In the genomic region with DNA sequence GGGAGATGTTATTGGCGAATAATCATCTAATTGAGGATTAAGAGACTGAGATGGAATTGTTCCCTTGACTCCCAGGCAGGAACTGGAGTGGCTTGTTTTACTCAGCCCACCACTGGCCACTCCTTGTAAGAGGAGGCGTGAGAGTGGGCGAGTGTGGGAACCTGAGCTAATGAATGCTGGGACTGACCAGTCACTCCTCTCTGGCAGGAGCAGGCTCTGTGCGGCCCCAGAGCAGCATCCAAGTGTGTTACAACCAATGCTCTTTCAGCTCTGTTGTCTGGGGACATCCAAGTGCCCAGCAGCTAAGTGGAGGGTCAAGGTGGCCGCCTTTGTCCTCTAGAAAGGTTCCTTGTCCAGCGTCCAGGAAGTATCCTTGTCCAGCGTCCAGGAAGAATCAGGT, we compare ENCODE assay signal across 33 cellular contexts.
"Had no signal": no experiment of that assay in that cellular context is flagged by ENCODE, and none has a peak within 500 bp of the region (broad histone marks: within the 10 kb centered on the region; RNA-seq: fewer than 3 reads in every experiment).

No MANE protein-coding gene starts in this region.

- H3K36me3 ChIP-seq: MG63, Peyer's patch, SJSA1 had no signal

- H3K9me3 ChIP-seq: MG63, Peyer's patch, SJSA1, SK-N-SH had no signal

- H3K4me3 ChIP-seq: MG63, Peyer's patch, SJSA1 had no signal

- H3K4me2 ChIP-seq: SK-N-SH had no signal

- H3K9ac ChIP-seq: SK-N-SH had no signal

- DNase-seq: Kasumi-1; MG63; NCI-H1048; NCI-H1092 treated with DMSO at 0.1 percent for 48 hours; NCI-H1105 treated with DMSO at 0.1 percent for 48 hours; NCI-H1417; NCI-H1436; NCI-H146; NCI-H1694; NCI-H187; NCI-H1930; NCI-H2029 treated with DMSO at 0.1 percent for 48 hours; NCI-H2081 treated with DMSO at 0.1 percent for 48 hours; NCI-H2107; NCI-H2171; NCI-H226; NCI-H446 treated with DMSO at 0.1 percent for 48 hours; NCI-H510A; NCI-H524; NCI-H526; NCI-H69; NCI-H748 treated with DMSO at 0.1 percent for 48 hours; NCI-H82; NK-92 treated with Interleukin-12 subunit alpha and Interleukin-12 subunit beta, amount 100 ng/mL, for 24 hours; OCI-M1; PC-3; Peyer's patch; Right ventricle myocardium superior; RPMI8226; SHP77 treated with DMSO at 0.1 percent for 48 hours; SK-N-SH; SW 1271 had no signal

- H3K4me1 ChIP-seq: Peyer's patch, SJSA1 had no signal

- ATAC-seq: PC-3 had no signal

- H3K27me3 ChIP-seq: MG63, Peyer's patch, SJSA1 had no signal

- H3K27ac ChIP-seq: Peyer's patch, SJSA1 had no signal
